ENCODE assay signal across 8 cellular contexts in the genomic region with DNA sequence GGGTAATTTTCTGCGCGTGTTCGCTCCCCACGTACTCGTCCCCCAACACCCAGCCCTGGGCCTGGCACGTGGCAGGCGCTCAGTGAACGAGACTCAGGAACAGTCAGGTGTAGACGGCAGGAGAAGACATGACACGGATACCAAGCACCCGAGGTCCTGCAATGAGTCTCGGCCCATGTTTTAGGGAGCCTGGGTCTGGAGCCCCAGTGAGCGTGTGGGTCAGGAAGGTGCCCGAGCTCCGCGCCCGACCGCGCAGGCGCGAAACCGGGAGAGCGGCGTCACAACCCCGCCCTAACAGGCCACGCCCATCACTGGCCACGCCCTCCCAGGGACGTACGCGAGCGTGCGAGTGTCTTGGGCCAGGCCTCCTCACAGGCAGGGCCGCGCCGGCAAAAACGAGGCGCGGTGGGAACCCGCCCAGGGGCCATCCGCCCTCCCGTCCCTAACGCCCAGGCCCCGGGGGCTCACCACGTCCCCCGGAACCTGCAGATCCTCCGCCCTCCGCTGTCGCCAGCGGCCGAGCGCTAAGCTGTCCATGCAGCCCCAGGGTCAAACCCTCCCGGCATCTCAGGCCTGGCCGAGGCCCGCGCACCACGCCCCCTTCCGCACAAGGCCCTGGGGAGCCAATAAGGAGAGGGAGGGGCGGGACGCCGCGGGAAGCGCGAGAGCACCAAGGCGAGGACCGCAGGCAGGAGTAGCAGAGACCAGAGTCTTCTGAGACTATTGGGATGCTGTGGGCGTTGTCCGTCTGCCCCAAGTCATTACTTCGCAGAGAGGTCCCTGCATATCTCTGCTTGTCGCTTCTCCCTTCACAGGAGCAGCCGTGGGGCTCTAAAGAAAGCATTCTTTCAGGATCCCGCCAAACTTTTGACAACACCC. TPM values are rescaled to one million over a fixed set of nuclear protein-coding genes. Genes with fewer than 3 reads are reported as not detected.
DNase-seq lines count a peak whose midpoint lies in the region; ATAC-seq lines count a peak whose summit lies in the region.

A gene (minus strand): TSS at position 595 of the 879 bp plus-strand sequence. CDS start 58 bp downstream, at position 537.

- ATAC-seq in GM19328 (IDR thresholded peaks at IDR 0.05; ENCODE audit: unreplicated experiment) (peak; percentile 75), HG03469 (IDR thresholded peaks at IDR 0.05; ENCODE audit: unreplicated experiment) (peak; percentile 63), left lobe of liver (peak; percentile 90)

- no peaks in the 10 kb centered on the region for H3K27me3 ChIP-seq in BLaER1

- H3K27ac Mint-ChIP-seq in activated CD4-positive, alpha-beta T cell treated with anti-CD3 and anti-CD28 coated beads, Interleukin-2, amount 10 ng/mL, durations not matched to agents 7 days and 5 days: peak within 1 kb of the TSS; percentile 96

- CTCF ChIA-PET in activated CD4-positive, alpha-beta T cell treated with anti-CD3 and anti-CD28 coated beads, Interleukin-2, amount 10 ng/mL, durations not matched to agents 7 days and 5 days (lab: Charles Lee): interaction anchor here (0.6 to 3.0 kb wide), 15 partner anchors 11 to 1898 kb away, joined by 3 to 26 read pairs (median 4); a partner anchor contains a TSS

- H3K4me3 ChIP-seq in BLaER1: peak within 1 kb of the TSS; percentile 81

- peaks cover 29% of the 10 kb centered on the region for H3K4me1 ChIP-seq in BLaER1

- peaks cover 52% of the 10 kb centered on the region for H3K4me1 Mint-ChIP-seq in activated CD4-positive, alpha-beta T cell treated with anti-CD3 and anti-CD28 coated beads, Interleukin-2, amount 10 ng/mL, durations not matched to agents 7 days and 5 days

- H3K36me3 Mint-ChIP-seq in activated CD4-positive, alpha-beta T cell treated with anti-CD3 and anti-CD28 coated beads, Interleukin-2, amount 10 ng/mL, durations not matched to agents 7 days and 5 days (ENCODE audit: low read depth): peaks cover 19% of the 10 kb centered on the region

- no peaks in the 10 kb centered on the region for H3K27me3 Mint-ChIP-seq in activated CD4-positive, alpha-beta T cell treated with anti-CD3 and anti-CD28 coated beads, Interleukin-2, amount 10 ng/mL, durations not matched to agents 7 days and 5 days

- POLR2A ChIA-PET in activated CD4-positive, alpha-beta T cell treated with anti-CD3 and anti-CD28 coated beads, Interleukin-2, amount 10 ng/mL, durations not matched to agents 7 days and 5 days (lab: Charles Lee): interaction anchor here (0.6 to 1.8 kb wide), 3 partner anchors 26 to 29 kb away, joined by 3 to 7 read pairs (median 4); a partner anchor contains a TSS

- DNase-seq in NCI-H526 (lab: John Stamatoyannopoulos, UW) (peak; percentile 89 to 93), cortex of kidney (lab: John Stamatoyannopoulos, UW) (peak; percentile 68), left lobe of liver (ENCODE audit: low spot score) (peak; percentile 99)
- peak; percentile 96 for DNase-seq in activated CD4-positive, alpha-beta T cell treated with anti-CD3 and anti-CD28 coated beads, Interleukin-2, amount 10 ng/mL, durations not matched to agents 7 days and 5 days
- peak; percentile 98 to 99 for DNase-seq in stimulated activated CD4-positive, alpha-beta T cell treated with anti-CD3 and anti-CD28 coated beads, Interleukin-2, amount 100 ng/mL, for 24 hours

- peaks cover 5% of the 10 kb centered on the region; the same call in 1 of the 2 replicates for H3K36me3 ChIP-seq in BLaER1

- peaks cover 5% of the 10 kb centered on the region for H3K9me3 Mint-ChIP-seq in activated CD4-positive, alpha-beta T cell treated with anti-CD3 and anti-CD28 coated beads, Interleukin-2, amount 10 ng/mL, durations not matched to agents 7 days and 5 days

- H3K9me3 ChIP-seq in BLaER1: 0 out of 2 replicates have a peak, but pooled peaks cover 2% of the 10 kb centered on the region

- peak within 1 kb of the TSS; percentile 80 for H3K4me3 Mint-ChIP-seq in activated CD4-positive, alpha-beta T cell treated with anti-CD3 and anti-CD28 coated beads, Interleukin-2, amount 10 ng/mL, durations not matched to agents 7 days and 5 days

- peak within 1 kb of the TSS; percentile 85 for H3K9ac ChIP-seq in BLaER1

- peak within 1 kb of the TSS; percentile 87 for H3K27ac ChIP-seq in BLaER1

- H4K20me1 ChIP-seq in BLaER1: no peaks in the 10 kb centered on the region

- H3K4me2 ChIP-seq in BLaER1: peak within 1 kb of the TSS; percentile 92

RNA-seq across cellular contexts. Expression of the gene that starts here (rescaled TPM):
- total RNA-seq in activated CD4-positive, alpha-beta T cell treated with anti-CD3 and anti-CD28 coated beads, Interleukin-2, amount 10 ng/mL, durations not matched to agents 7 days and 5 days: 1 to 10 TPM; 5.5 to 5.8 TPM
- total RNA-seq in left lobe of liver: 2.9 TPM

Comparison
In these comparisons a context has a peak if more than half of its experiments do, and no peak if none do; other contexts are left out.
1. Peak in every context shown above with its lines: DNase-seq, ATAC-seq, H3K4me3 ChIP-seq and H3K27ac ChIP-seq.